In the genomic region with DNA sequence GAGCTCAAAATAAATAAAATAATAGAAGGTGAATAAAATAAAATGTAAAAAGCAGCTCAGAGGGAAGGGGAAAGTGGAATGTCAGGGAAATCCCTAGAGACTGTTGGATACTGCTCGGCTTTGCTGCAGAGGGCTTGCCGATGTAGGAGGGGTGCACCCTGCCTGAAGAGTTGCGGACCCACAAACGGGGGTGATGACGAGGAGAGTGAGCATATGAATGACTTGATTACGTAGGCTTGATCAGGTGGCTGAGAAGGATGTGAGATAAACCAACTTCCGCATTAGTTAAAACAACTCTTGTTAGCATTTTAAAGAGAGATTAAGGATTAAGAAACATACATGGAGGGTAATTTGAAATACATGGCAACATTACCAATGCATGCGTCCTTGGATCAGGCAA, we compare ENCODE assay signal across 26 cellular contexts. TPM values are rescaled to one million over a fixed set of nuclear protein-coding genes. Genes with fewer than 3 reads are reported as not detected.
"Had no signal": no experiment of that assay in that cellular context is flagged by ENCODE, and none has a peak within 500 bp of the region (broad histone marks: within the 10 kb centered on the region; RNA-seq: fewer than 3 reads in every experiment).

No MANE protein-coding gene starts in this region.

- H3K27me3 ChIP-seq: Peyer's patch, SJCRH30 had no signal

- ATAC-seq: PC-3, Right ventricle myocardium inferior, SK-N-SH treated with all-trans-retinoic acid at 6 μM for 48 hours had no signal

- H3K36me3 ChIP-seq: Peyer's patch, SJCRH30 had no signal

- H3K27ac Mint-ChIP-seq: IgD-negative memory B cell had no signal

- DNase-seq: KBM-7, NCI-H1092, NCI-H1105 treated with DMSO at 0.1 percent for 48 hours, NCI-H1417 treated with DMSO at 0.1 percent for 48 hours, NCI-H146, NCI-H1694 treated with DMSO at 0.1 percent for 48 hours, NCI-H2029, NCI-H2081 treated with DMSO at 0.1 percent for 48 hours, NCI-H2171, NCI-H226, NCI-H446, NCI-H510A, NCI-H524 treated with DMSO at 0.1 percent for 48 hours, NCI-H69, NCI-H774, PC-3, Peyer's patch, SHP77 treated with DMSO at 0.1 percent for 48 hours, SJCRH30, T-helper 1 cell had no signal

- H3K4me3 ChIP-seq: Peyer's patch, SJCRH30 had no signal

- H3K9me3 ChIP-seq: Peyer's patch, SJCRH30 had no signal

- H3K4me3 Mint-ChIP-seq: IgD-negative memory B cell had no signal

- H3K36me3 Mint-ChIP-seq: IgD-negative memory B cell had no signal

RNA-seq across cellular contexts. Expression of a gene that starts 34.1 kb away (rescaled TPM):
- total RNA-seq: HT-29, MCF 10A, OCI-LY7, Peyer's patch, Right ventricle myocardium inferior had no signal
